ENCODE assay signal across 11 cellular contexts in the genomic region with DNA sequence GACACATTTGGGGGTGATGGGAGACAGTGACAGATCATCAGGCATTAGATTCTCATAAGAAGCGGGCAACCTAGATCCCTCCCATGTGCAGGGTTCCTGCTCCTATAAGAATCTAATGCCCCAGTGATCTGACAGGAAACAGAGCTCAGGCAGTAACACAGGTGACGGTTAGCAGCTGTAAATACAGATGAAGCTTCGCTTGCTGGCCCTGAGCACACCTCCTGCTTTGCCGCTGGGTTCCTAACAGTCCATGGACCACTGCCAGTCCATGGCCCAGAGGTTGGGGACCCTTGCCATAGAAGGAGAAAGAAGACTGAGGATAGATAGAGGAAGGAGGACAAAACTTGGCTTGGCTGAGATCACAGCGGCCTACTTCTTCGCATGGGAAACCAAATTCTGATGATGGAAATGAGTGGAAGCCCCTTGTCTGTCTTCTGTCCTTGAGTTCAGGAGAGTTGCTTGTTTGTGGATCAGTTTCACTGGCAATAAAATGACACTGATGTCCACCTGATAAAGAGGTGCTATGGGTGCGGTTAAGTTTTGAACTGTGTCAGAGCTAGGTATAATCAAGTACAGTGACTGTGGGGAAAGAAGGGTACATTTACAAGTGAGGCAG. TPM values are rescaled to one million over a fixed set of nuclear protein-coding genes. Genes with fewer than 3 reads are reported as not detected.
DNase-seq lines count a peak whose midpoint lies in the region; ATAC-seq and TF ChIP-seq lines count a peak whose summit lies in the region.
"Had no signal": no experiment of that assay in that cellular context is flagged by ENCODE, and none has a peak within 500 bp of the region (broad histone marks: within the 10 kb centered on the region; RNA-seq: fewer than 3 reads in every experiment).

No MANE protein-coding gene starts in this region.

- H3K36me3 Mint-ChIP-seq in brain: peaks cover 2% of the 10 kb centered on the region

- TF ChIP-seq POLR2A in GM10847 (IDR thresholded peaks at IDR 0.05; ENCODE audit: extremely low read depth, insufficient read length): peak; percentile 17

- H3K27ac Mint-ChIP-seq in brain: peak overlapping the region in 2 of 5 experiments; percentile 12 to 85

- no peak for TF ChIP-seq CTCF in brain (conservative IDR thresholded peaks at IDR 0.05)

- peaks cover 22% of the 10 kb centered on the region for H3K27me3 Mint-ChIP-seq in brain

- ATAC-seq in GM19351 (IDR thresholded peaks at IDR 0.05; ENCODE audit: unreplicated experiment): peak; percentile 13
- ATAC-seq in HG03354 (IDR thresholded peaks at IDR 0.05; ENCODE audit: poor library complexity, severe bottlenecking, unreplicated experiment): peak; percentile 22

- no peak for DNase-seq in OCI-M2 (lab: John Stamatoyannopoulos, UW; ENCODE audit: unreplicated experiment)
- DNase-seq in T-helper 9 cell: no peak
- no peak for DNase-seq in SW480 (ENCODE audit: low spot score)
- DNase-seq in NCI-H524 treated with DMSO at 0.1 percent for 48 hours (lab: John Stamatoyannopoulos, UW): no peak
- DNase-seq: activated CD8-positive, alpha-beta memory T cell treated with anti-CD3 and anti-CD28 coated beads for 24 hours; EL; NCI-H748 treated with DMSO at 0.1 percent for 48 hours had no signal

- H3K9me3 Mint-ChIP-seq in brain: peaks cover 0 to 3% (median 0%) of the 10 kb centered on the region in 5 experiments

- H3K4me3 Mint-ChIP-seq in brain: peak overlapping the region; percentile 8 to 88 (median 27)

- H3K4me1 Mint-ChIP-seq in brain: peaks cover 30% of the 10 kb centered on the region

RNA-seq across cellular contexts. Expression of a gene that starts 1.7 kb away (rescaled TPM):
- polyA plus RNA-seq in brain (ENCODE audit: insufficient read depth, low read depth, low replicate concordance): 4.6 TPM

RNA-seq across cellular contexts. Expression of a gene that starts 9.8 kb away (rescaled TPM):
- polyA plus RNA-seq in brain (ENCODE audit: insufficient read depth, low read depth, low replicate concordance): 0.85 TPM

RNA-seq across cellular contexts. Expression of a gene that starts 55.8 kb away (rescaled TPM):
- polyA plus RNA-seq in brain (ENCODE audit: insufficient read depth, low read depth, low replicate concordance): 3.4 TPM
